In the genomic region with DNA sequence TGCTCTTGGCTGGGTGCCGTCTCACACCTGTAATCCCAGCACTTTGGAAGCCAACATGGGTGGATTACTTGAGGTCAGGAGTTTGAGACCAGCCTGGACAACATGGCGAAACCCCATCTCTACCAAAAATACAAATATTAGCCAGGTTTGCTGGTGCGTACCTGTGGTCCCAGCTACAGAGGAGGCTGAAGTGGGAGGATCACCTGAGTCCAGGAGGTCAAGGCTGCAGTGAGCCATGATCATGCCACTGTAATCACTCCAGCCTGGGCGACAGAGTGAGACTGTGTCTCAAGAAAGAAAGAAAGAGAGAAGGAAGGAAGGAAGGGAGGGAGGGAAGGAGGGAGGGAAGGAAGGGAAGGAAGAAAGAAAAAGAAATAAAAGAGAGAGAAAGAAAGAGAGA, we compare ENCODE assay signal across 5 cellular contexts.
DNase-seq lines count a peak whose midpoint lies in the region; ATAC-seq, FAIRE-seq and TF ChIP-seq lines count a peak whose summit lies in the region.
"Not testable (repeated sequence)": the region's sequence is repeated elsewhere in the genome, so short reads cannot be mapped to it uniquely, and the experiment has no call there.

No MANE protein-coding gene starts in this region.

- not testable (repeated sequence) for H4K20me1 ChIP-seq in HepG2 (ENCODE audit: insufficient read depth, low read length)

- intact Hi-C loops in HepG2 (cut with micrococcal nuclease; ENCODE audit: unreplicated experiment), result not testable (repeated sequence)

- not testable (repeated sequence) for H3K4me3 ChIP-seq in CD4-positive, CD25-positive, alpha-beta regulatory T cell (ENCODE audit: low read depth, low read length); HepG2 (replicated peaks in 1 of 3; ENCODE audit: insufficient read depth in 1 of 3, low read depth in 2 of 3, low read length in 3 of 3)

- CTCF ChIA-PET in HepG2 (lab: Yijun Ruan, JAX; ENCODE audit: low intra/inter-chr PET ratio, low total read pairs), result not testable (repeated sequence)

- ATAC-seq in CD4-positive, CD25-positive, alpha-beta regulatory T cell (ENCODE audit: low read depth in 2 of 2); HepG2; stimulated activated memory B cell treated with anti-CD40 and anti-IgM and Interleukin-4, amounts not matched to agents 10 μg/mL and 1 μg/mL and 100 μg/mL, for 72 hours: not testable (repeated sequence)

- not testable (repeated sequence) for H3K9ac ChIP-seq in HepG2 (ENCODE audit: insufficient read depth, low read depth, low read length)

- not testable (repeated sequence) for H3K9me3 ChIP-seq in CD4-positive, CD25-positive, alpha-beta regulatory T cell (ENCODE audit: control insufficient read depth in 2 of 2, low read length in 2 of 2); HepG2 (ENCODE audit: low read length)

- TF ChIP-seq RAD21 in HepG2 (CRISPR knock-in tag; IDR thresholded peaks at IDR 0.05), result not testable (repeated sequence)

- TF ChIP-seq CTCF in HepG2 (CRISPR knock-in tag; IDR thresholded peaks at IDR 0.05); osteocyte (IDR thresholded peaks at IDR 0.05): not testable (repeated sequence)

- H3K27me3 ChIP-seq in CD4-positive, CD25-positive, alpha-beta regulatory T cell (ENCODE audit: control insufficient read depth, insufficient read depth, low read length); HepG2 (ENCODE audit: control insufficient read depth in 1 of 2, insufficient read depth in 2 of 2, low read length in 2 of 2): not testable (repeated sequence)

- H3K27ac Mint-ChIP-seq in CD4-positive, CD25-positive, alpha-beta regulatory T cell, result peak overlapping the region; percentile 55 to 90 (median 82)
- H3K27ac Mint-ChIP-seq in osteocyte (ENCODE audit: unreplicated experiment), result not testable (repeated sequence)
- H3K27ac Mint-ChIP-seq in stimulated activated memory B cell treated with anti-CD40 and anti-IgM and Interleukin-4, amounts not matched to agents 10 μg/mL and 1 μg/mL and 100 μg/mL, for 72 hours, result peak overlapping the region; percentile 40

- peaks cover 24% of the 10 kb centered on the region for H3K4me1 ChIP-seq in CD4-positive, CD25-positive, alpha-beta regulatory T cell (ENCODE audit: control insufficient read depth, insufficient read depth, low read length, poor library complexity, severe bottlenecking)
- peaks cover 42% of the 10 kb centered on the region for H3K4me1 ChIP-seq in HepG2 (ENCODE audit: insufficient read depth, low read length)

- not testable (repeated sequence) for H3K36me3 ChIP-seq in CD4-positive, CD25-positive, alpha-beta regulatory T cell (ENCODE audit: control insufficient read depth, insufficient read depth, low read length); HepG2 (replicated peaks in 1 of 2; ENCODE audit: control insufficient read depth in 1 of 2, insufficient read depth in 2 of 2, low read length in 2 of 2)

- WGBS in HepG2 (ENCODE audit: low lambda C conversion rate), result 52% methylated on average over 4 of the region's 4 CpGs

- not testable (repeated sequence) for TF ChIP-seq EP300 in HepG2 (IDR thresholded peaks at IDR 0.05; ENCODE audit: low read depth in 2 of 2, low read length in 2 of 2); HepG2 (CRISPR knock-in tag; IDR thresholded peaks at IDR 0.05; ENCODE audit: borderline replicate concordance)

- H3K4me1 Mint-ChIP-seq in CD4-positive, CD25-positive, alpha-beta regulatory T cell, result peaks cover 20 to 64% (median 28%) of the 10 kb centered on the region in 4 donors
- H3K4me1 Mint-ChIP-seq in osteocyte (ENCODE audit: unreplicated experiment); stimulated activated memory B cell treated with anti-CD40 and anti-IgM and Interleukin-4, amounts not matched to agents 10 μg/mL and 1 μg/mL and 100 μg/mL, for 72 hours: not testable (repeated sequence)

- in situ Hi-C loops in HepG2 (cut with HindIII; ENCODE audit: extremely low pct_ligation_motif_present, low pct_unique_long_range_greater_than_20kb), result not testable (repeated sequence)

- TF ChIP-seq POLR2A in HepG2 (IDR thresholded peaks at IDR 0.05; ENCODE audit: insufficient read depth in 1 of 2, low read depth in 2 of 2, low read length in 2 of 2), result not testable (repeated sequence)

- BruUV-seq in HepG2 (replicated peaks; lab: Mats Ljungman, UMichigan), result not testable (repeated sequence)

- H3K4me2 ChIP-seq in HepG2 (ENCODE audit: low read depth, low read length), result not testable (repeated sequence)

- not testable (repeated sequence) for H3K4me3 Mint-ChIP-seq in CD4-positive, CD25-positive, alpha-beta regulatory T cell; osteocyte (ENCODE audit: unreplicated experiment); stimulated activated memory B cell treated with anti-CD40 and anti-IgM and Interleukin-4, amounts not matched to agents 10 μg/mL and 1 μg/mL and 100 μg/mL, for 72 hours

- not testable (repeated sequence) for H2AFZ ChIP-seq in HepG2 (ENCODE audit: low read length)

- not testable (repeated sequence) for H3K27ac ChIP-seq in CD4-positive, CD25-positive, alpha-beta regulatory T cell (ENCODE audit: insufficient read depth, low read length, poor library complexity, severe bottlenecking); HepG2 (ENCODE audit: extremely low read length, insufficient read depth, low read length)

- H3K36me3 Mint-ChIP-seq in CD4-positive, CD25-positive, alpha-beta regulatory T cell, result peaks cover 11% of the 10 kb centered on the region
- H3K36me3 Mint-ChIP-seq in osteocyte (ENCODE audit: unreplicated experiment); stimulated activated memory B cell treated with anti-CD40 and anti-IgM and Interleukin-4, amounts not matched to agents 10 μg/mL and 1 μg/mL and 100 μg/mL, for 72 hours: not testable (repeated sequence)

- not testable (repeated sequence) for FAIRE-seq in HepG2 (lab: Jason Lieb, UNC)
- FAIRE-seq in urothelium cell line (lab: Jason Lieb, UNC), result peak; percentile 81

- not testable (repeated sequence) for H3K9me3 Mint-ChIP-seq in CD4-positive, CD25-positive, alpha-beta regulatory T cell; osteocyte (ENCODE audit: unreplicated experiment); stimulated activated memory B cell treated with anti-CD40 and anti-IgM and Interleukin-4, amounts not matched to agents 10 μg/mL and 1 μg/mL and 100 μg/mL, for 72 hours

- not testable (repeated sequence) for DNase-seq in CD4-positive, CD25-positive, alpha-beta regulatory T cell; HepG2 (ENCODE audit: low spot score); urothelium cell line (ENCODE audit: low spot score)
- DNase-seq in osteocyte (ENCODE audit: extremely low spot score, unreplicated experiment), result peak; percentile 23

- H3K79me2 ChIP-seq in HepG2 (ENCODE audit: insufficient read depth, low read length), result not testable (repeated sequence)

- POLR2A ChIA-PET in HepG2 (lab: Yijun Ruan, JAX), result not testable (repeated sequence)

- not testable (repeated sequence) for H3K27me3 Mint-ChIP-seq in CD4-positive, CD25-positive, alpha-beta regulatory T cell; stimulated activated memory B cell treated with anti-CD40 and anti-IgM and Interleukin-4, amounts not matched to agents 10 μg/mL and 1 μg/mL and 100 μg/mL, for 72 hours
- peaks cover 60% of the 10 kb centered on the region for H3K27me3 Mint-ChIP-seq in osteocyte (ENCODE audit: unreplicated experiment)

TF ChIP-seq in HepG2, 621 proteins besides CTCF, POLR2A, EP300 and RAD21:
- TF ChIP-seq, protein P1, sequence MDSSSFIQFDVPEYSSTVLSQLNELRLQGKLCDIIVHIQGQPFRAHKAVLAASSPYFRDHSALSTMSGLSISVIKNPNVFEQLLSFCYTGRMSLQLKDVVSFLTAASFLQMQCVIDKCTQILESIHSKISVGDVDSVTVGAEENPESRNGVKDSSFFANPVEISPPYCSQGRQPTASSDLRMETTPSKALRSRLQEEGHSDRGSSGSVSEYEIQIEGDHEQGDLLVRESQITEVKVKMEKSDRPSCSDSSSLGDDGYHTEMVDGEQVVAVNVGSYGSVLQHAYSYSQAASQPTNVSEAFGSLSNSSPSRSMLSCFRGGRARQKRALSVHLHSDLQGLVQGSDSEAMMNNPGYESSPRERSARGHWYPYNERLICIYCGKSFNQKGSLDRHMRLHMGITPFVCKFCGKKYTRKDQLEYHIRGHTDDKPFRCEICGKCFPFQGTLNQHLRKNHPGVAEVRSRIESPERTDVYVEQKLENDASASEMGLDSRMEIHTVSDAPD (CRISPR knock-in tag; IDR thresholded peaks at IDR 0.05), result 0 out of 2 replicates have a peak, but pooled peaks have one; percentile 30
- TF ChIP-seq ZMYM3 (CRISPR knock-in tag; IDR thresholded peaks at IDR 0.05), result 0 out of 2 replicates have a peak, but pooled peaks have one; percentile 19
- peak; percentile 21 for TF ChIP-seq PCBP2 (optimal IDR thresholded peaks at IDR 0.05; ENCODE audit: low read depth, low read length, poor library complexity, severe bottlenecking)
- TF ChIP-seq, protein P2, sequence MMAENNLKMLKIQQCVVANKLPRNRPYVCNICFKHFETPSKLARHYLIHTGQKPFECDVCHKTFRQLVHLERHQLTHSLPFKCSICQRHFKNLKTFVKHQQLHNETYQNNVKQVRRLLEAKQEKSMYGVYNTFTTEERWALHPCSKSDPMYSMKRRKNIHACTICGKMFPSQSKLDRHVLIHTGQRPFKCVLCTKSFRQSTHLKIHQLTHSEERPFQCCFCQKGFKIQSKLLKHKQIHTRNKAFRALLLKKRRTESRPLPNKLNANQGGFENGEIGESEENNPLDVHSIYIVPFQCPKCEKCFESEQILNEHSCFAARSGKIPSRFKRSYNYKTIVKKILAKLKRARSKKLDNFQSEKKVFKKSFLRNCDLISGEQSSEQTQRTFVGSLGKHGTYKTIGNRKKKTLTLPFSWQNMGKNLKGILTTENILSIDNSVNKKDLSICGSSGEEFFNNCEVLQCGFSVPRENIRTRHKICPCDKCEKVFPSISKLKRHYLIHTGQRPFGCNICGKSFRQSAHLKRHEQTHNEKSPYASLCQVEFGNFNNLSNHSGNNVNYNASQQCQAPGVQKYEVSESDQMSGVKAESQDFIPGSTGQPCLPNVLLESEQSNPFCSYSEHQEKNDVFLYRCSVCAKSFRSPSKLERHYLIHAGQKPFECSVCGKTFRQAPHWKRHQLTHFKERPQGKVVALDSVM (CRISPR knock-in tag; IDR thresholded peaks at IDR 0.05), result peak; percentile 91
- peak; percentile 10; the same call in 1 of the 2 replicates for TF ChIP-seq HNF4A (CRISPR knock-in tag; IDR thresholded peaks at IDR 0.05)
- TF ChIP-seq NR2F6 (IDR thresholded peaks at IDR 0.05), result not testable (repeated sequence)
- TF ChIP-seq NR2F6 (CRISPR knock-in tag; IDR thresholded peaks at IDR 0.05), result peak; percentile 24; the same call in 1 of the 2 replicates
- 0 out of 2 replicates have a peak, but pooled peaks have one; percentile 24 for TF ChIP-seq RAD51 (IDR thresholded peaks at IDR 0.05; ENCODE audit: borderline replicate concordance)
TF ChIP-seq in HepG2: peak in this region for 7; not testable (repeated sequence) for 614.
